16 cellular contexts compared by ENCODE assay signal in genomic region chr7:2718703-2718965, GRCh38. TPM values are rescaled to one million over a fixed set of nuclear protein-coding genes. Genes with fewer than 3 reads are reported as not detected.
DNase-seq lines count a peak whose midpoint lies in the region; ATAC-seq and TF ChIP-seq lines count a peak whose summit lies in the region.
"Had no signal": no experiment of that assay in that cellular context is flagged by ENCODE, and none has a peak within 500 bp of the region (broad histone marks: within the 10 kb centered on the region; RNA-seq: fewer than 3 reads in every experiment).

No MANE protein-coding gene starts in this region.

- no peak for DNase-seq in stimulated activated naive CD8-positive, alpha-beta T cell treated with anti-CD3 and anti-CD28 coated beads, Interleukin-15, Interleukin-2, amounts not matched to agents 100 U/mL and 50 U/mL, for 24 hours
- no peak for DNase-seq in activated B cell treated with CpG ODN at 0.5 μM for 24 hours
- no peak for DNase-seq in nephron progenitor cell
- no peak for DNase-seq in NCI-H1436 treated with DMSO at 0.1 percent for 48 hours (lab: John Stamatoyannopoulos, UW)
- no peak for DNase-seq in COLO829 (ENCODE audit: low spot score)
- DNase-seq: mesenchymal stem cell, NCI-H187 treated with DMSO at 0.1 percent for 48 hours, occipital lobe, stomach had no signal

- peaks cover 21% of the 10 kb centered on the region for H3K27me3 Mint-ChIP-seq in stimulated activated naive CD8-positive, alpha-beta T cell treated with anti-CD3 and anti-CD28 coated beads, Interleukin-15, Interleukin-2, amounts not matched to agents 100 ng/mL and 50 ng/mL, for 24 hours
- no peaks in the 10 kb centered on the region for H3K27me3 Mint-ChIP-seq in activated B cell treated with CpG ODN at 0.5 μM for 24 hours
- peaks cover 8% of the 10 kb centered on the region for H3K27me3 Mint-ChIP-seq in nephron progenitor cell (ENCODE audit: low read depth, poor library complexity)

- no peaks in the 10 kb centered on the region for H3K9me3 Mint-ChIP-seq in stimulated activated naive CD8-positive, alpha-beta T cell treated with anti-CD3 and anti-CD28 coated beads, Interleukin-15, Interleukin-2, amounts not matched to agents 100 ng/mL and 50 ng/mL, for 24 hours
- no peaks in the 10 kb centered on the region for H3K9me3 Mint-ChIP-seq in activated B cell treated with CpG ODN at 0.5 μM for 24 hours
- H3K9me3 Mint-ChIP-seq in nephron progenitor cell, result no peaks in the 10 kb centered on the region
- H3K9me3 Mint-ChIP-seq: activated CD4-positive, alpha-beta memory T cell treated with anti-CD3 and anti-CD28 coated beads, Interleukin-2, amount 10 ng/mL, durations not matched to agents 7 days and 5 days had no signal

- no peak for ATAC-seq in stimulated activated naive CD8-positive, alpha-beta T cell treated with anti-CD3 and anti-CD28 coated beads, Interleukin-15, Interleukin-2, amounts not matched to agents 100 U/mL and 50 U/mL, for 24 hours
- ATAC-seq in activated B cell treated with CpG ODN at 0.5 μM for 24 hours (ENCODE audit: low read depth) (no peak), HG03159 (IDR thresholded peaks at IDR 0.05; ENCODE audit: unreplicated experiment) (no peak)
- ATAC-seq: left lung, PC-3 had no signal

- intact Hi-C loops in activated B cell treated with CpG ODN at 0.5 μM for 24 hours (cut with micrococcal nuclease), result loop anchor here (5.0 kb wide), 2 partner anchors 124 to 324 kb away; partner anchors contain the start of genes CARD11 and GNA12

- peaks cover 17% of the 10 kb centered on the region for H3K36me3 Mint-ChIP-seq in stimulated activated naive CD8-positive, alpha-beta T cell treated with anti-CD3 and anti-CD28 coated beads, Interleukin-15, Interleukin-2, amounts not matched to agents 100 ng/mL and 50 ng/mL, for 24 hours (ENCODE audit: low read depth)
- H3K36me3 Mint-ChIP-seq in activated B cell treated with CpG ODN at 0.5 μM for 24 hours (ENCODE audit: low read depth), result peaks cover 27% of the 10 kb centered on the region
- H3K36me3 Mint-ChIP-seq in nephron progenitor cell (ENCODE audit: low read depth), result peaks cover 29% of the 10 kb centered on the region

- peak overlapping the region; percentile 36 for H3K27ac Mint-ChIP-seq in stimulated activated naive CD8-positive, alpha-beta T cell treated with anti-CD3 and anti-CD28 coated beads, Interleukin-15, Interleukin-2, amounts not matched to agents 100 ng/mL and 50 ng/mL, for 24 hours
- H3K27ac Mint-ChIP-seq in activated B cell treated with CpG ODN at 0.5 μM for 24 hours (peak overlapping the region; percentile 35), nephron progenitor cell (peak overlapping the region; percentile 99)
- H3K27ac Mint-ChIP-seq: activated CD4-positive, alpha-beta memory T cell treated with anti-CD3 and anti-CD28 coated beads, Interleukin-2, amount 10 ng/mL, durations not matched to agents 7 days and 5 days had no signal

- POLR2A ChIA-PET in activated B cell treated with CpG ODN at 0.5 μM for 24 hours (lab: Charles Lee), result interaction anchor here (0.7 to 2.6 kb wide), 7 partner anchors 8 to 179 kb away, joined by 3 to 17 read pairs (median 4); no protein-coding TSS in a partner anchor

- no peak for TF ChIP-seq CTCF in activated B cell treated with CpG ODN at 0.5 μM for 24 hours (IDR thresholded peaks at IDR 0.05)
- no peak for TF ChIP-seq CTCF in nephron progenitor cell (IDR thresholded peaks at IDR 0.05)

- H3K4me1 Mint-ChIP-seq in stimulated activated naive CD8-positive, alpha-beta T cell treated with anti-CD3 and anti-CD28 coated beads, Interleukin-15, Interleukin-2, amounts not matched to agents 100 ng/mL and 50 ng/mL, for 24 hours (ENCODE audit: low read depth), result peaks cover 71% of the 10 kb centered on the region
- H3K4me1 Mint-ChIP-seq in activated B cell treated with CpG ODN at 0.5 μM for 24 hours, result peaks cover 74% of the 10 kb centered on the region
- H3K4me1 Mint-ChIP-seq in nephron progenitor cell, result peaks cover 67% of the 10 kb centered on the region

- CTCF ChIA-PET in activated B cell treated with CpG ODN at 0.5 μM for 24 hours (lab: Charles Lee), result interaction anchor here (0.5 to 3.5 kb wide), 14 partner anchors 9 to 1138 kb away, joined by 3 to 43 read pairs (median 4); no protein-coding TSS in a partner anchor

- no peak overlapping the region for H3K4me3 Mint-ChIP-seq in stimulated activated naive CD8-positive, alpha-beta T cell treated with anti-CD3 and anti-CD28 coated beads, Interleukin-15, Interleukin-2, amounts not matched to agents 100 ng/mL and 50 ng/mL, for 24 hours
- H3K4me3 Mint-ChIP-seq in activated B cell treated with CpG ODN at 0.5 μM for 24 hours, result no peak overlapping the region
- peak overlapping the region; percentile 32 for H3K4me3 Mint-ChIP-seq in nephron progenitor cell
- H3K4me3 Mint-ChIP-seq: activated CD4-positive, alpha-beta memory T cell treated with anti-CD3 and anti-CD28 coated beads, Interleukin-2, amount 10 ng/mL, durations not matched to agents 7 days and 5 days had no signal

RNA-seq across cellular contexts. Expression of gene AMZ1, which starts 30.6 kb away (rescaled TPM):
- 5.9 and 8.3 TPM in 2 replicates for total RNA-seq in activated B cell treated with CpG ODN at 0.5 μM for 24 hours
- total RNA-seq: LHCN-M2, PC-3, pulmonary artery endothelial cell had no signal

Comparison
In these comparisons a context has a peak if more than half of its experiments do, and no peak if none do; other contexts are left out.
1. H3K27ac Mint-ChIP-seq: peak in every context shown above with its lines; median percentile 99 in nephron progenitor cell; 36 in stimulated activated naive CD8-positive, alpha-beta T cell treated with anti-CD3 and anti-CD28 coated beads, Interleukin-15, Interleukin-2, amounts not matched to agents 100 ng/mL and 50 ng/mL, for 24 hours; 35 in activated B cell treated with CpG ODN at 0.5 μM for 24 hours.